20 cellular contexts compared by ENCODE assay signal in the genomic region with DNA sequence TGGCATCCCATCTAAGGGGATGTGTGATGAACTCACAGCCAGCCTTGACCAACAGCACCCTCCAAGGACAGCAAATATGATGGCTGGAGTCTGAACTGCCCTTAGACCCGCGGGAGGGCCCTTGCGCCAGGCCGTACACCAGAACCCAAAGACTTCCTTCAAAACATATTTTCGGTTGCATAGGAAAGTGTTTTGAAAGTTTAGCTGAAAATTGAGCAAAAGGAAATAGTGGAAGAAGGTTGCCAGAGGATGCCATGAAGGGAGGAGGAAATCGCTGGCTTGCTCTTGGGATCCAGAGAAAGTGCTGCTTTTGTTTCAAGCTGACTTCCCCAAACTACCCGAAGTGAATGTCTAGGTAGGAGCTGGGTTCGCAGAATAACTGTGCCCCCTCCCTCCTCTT.
DNase-seq lines count a peak whose midpoint lies in the region; ATAC-seq and TF ChIP-seq lines count a peak whose summit lies in the region.
"Had no signal": no experiment of that assay in that cellular context is flagged by ENCODE, and none has a peak within 500 bp of the region (broad histone marks: within the 10 kb centered on the region; RNA-seq: fewer than 3 reads in every experiment).

No MANE protein-coding gene starts in this region.

- no peaks in the 10 kb centered on the region for H3K79me2 ChIP-seq in neural progenitor cell (ENCODE audit: low read depth)
- H3K79me2 ChIP-seq: hepatocyte had no signal

- peak; percentile 47 for DNase-seq in SIG-M5 treated with dmso at 0.1 percent for 504 hours (lab: John Stamatoyannopoulos, UW; ENCODE audit: unreplicated experiment)
- no peak for DNase-seq in SIG-M5 (lab: John Stamatoyannopoulos, UW)
- DNase-seq in breast epithelium (ENCODE audit: low spot score in 2 of 2) = no peak
- DNase-seq in neural progenitor cell (ENCODE audit: low spot score) = no peak
- no peak for DNase-seq in upper lobe of right lung
- no peak for DNase-seq in DMS 273 (lab: John Stamatoyannopoulos, UW; ENCODE audit: unreplicated experiment)
- no peak for DNase-seq in activated CD8-positive, alpha-beta T cell treated with anti-CD3 and anti-CD28 coated beads, Interleukin-2, amount 10 ng/mL, durations not matched to agents 7 days and 5 days
- DNase-seq: activated CD4-positive, alpha-beta T cell treated with anti-CD3 and anti-CD28 coated beads, Interleukin-2, amount 50 U/mL, for 1 hour; activated gamma-delta T cell treated with Interleukin-2 at 50 U/mL for 16 hours; anterior cingulate cortex; cerebellar nuclear complex; kidney; midbrain; NCI-H1436 treated with DMSO at 0.1 percent for 48 hours; NCI-H774 had no signal

- ATAC-seq in upper lobe of right lung (peak; percentile 54), HG02588 (IDR thresholded peaks at IDR 0.05; ENCODE audit: unreplicated experiment) (no peak)
- ATAC-seq in activated CD8-positive, alpha-beta T cell treated with anti-CD3 and anti-CD28 coated beads, Interleukin-2, amount 10 ng/mL, durations not matched to agents 7 days and 5 days = no peak

- peaks cover 0 to 18% of the 10 kb centered on the region in 2 donors for H3K4me1 ChIP-seq in breast epithelium
- peaks cover 6% of the 10 kb centered on the region for H3K4me1 ChIP-seq in neural progenitor cell
- peaks cover 73% of the 10 kb centered on the region for H3K4me1 ChIP-seq in upper lobe of right lung
- H3K4me1 ChIP-seq: BLaER1, HAP-1 had no signal

- POLR2A ChIA-PET in activated CD8-positive, alpha-beta T cell treated with anti-CD3 and anti-CD28 coated beads, Interleukin-2, amount 10 ng/mL, durations not matched to agents 7 days and 5 days (lab: Charles Lee) = no interaction called here

- H3K27ac Mint-ChIP-seq in neural progenitor cell = peak overlapping the region; percentile 37
- H3K27ac Mint-ChIP-seq in activated CD8-positive, alpha-beta T cell treated with anti-CD3 and anti-CD28 coated beads, Interleukin-2, amount 10 ng/mL, durations not matched to agents 7 days and 5 days = no peak overlapping the region
- H3K27ac Mint-ChIP-seq: stimulated activated naive CD8-positive, alpha-beta T cell treated with anti-CD3 and anti-CD28 coated beads, Interleukin-15, Interleukin-2, amounts not matched to agents 100 ng/mL and 50 ng/mL, for 24 hours had no signal

- TF ChIP-seq CTCF in breast epithelium (IDR thresholded peaks at IDR 0.05) (no peak), neural progenitor cell (IDR thresholded peaks at IDR 0.05) (no peak), upper lobe of right lung (IDR thresholded peaks at IDR 0.05) (no peak)

- no peaks in the 10 kb centered on the region for H3K9me3 Mint-ChIP-seq in neural progenitor cell
- H3K9me3 Mint-ChIP-seq in activated CD8-positive, alpha-beta T cell treated with anti-CD3 and anti-CD28 coated beads, Interleukin-2, amount 10 ng/mL, durations not matched to agents 7 days and 5 days (ENCODE audit: insufficient read depth) = no peaks in the 10 kb centered on the region
- H3K9me3 Mint-ChIP-seq: stimulated activated naive CD8-positive, alpha-beta T cell treated with anti-CD3 and anti-CD28 coated beads, Interleukin-15, Interleukin-2, amounts not matched to agents 100 ng/mL and 50 ng/mL, for 24 hours had no signal

- no peak overlapping the region for H3K9ac ChIP-seq in neural progenitor cell
- H3K9ac ChIP-seq: BLaER1 had no signal

- no peaks in the 10 kb centered on the region for H4K20me1 ChIP-seq in neural progenitor cell (ENCODE audit: low read depth)
- H4K20me1 ChIP-seq: BLaER1 had no signal

- H3K36me3 ChIP-seq in breast epithelium (no peaks in the 10 kb centered on the region), neural progenitor cell (no peaks in the 10 kb centered on the region), upper lobe of right lung (no peaks in the 10 kb centered on the region)
- H3K36me3 ChIP-seq: BLaER1, HAP-1 had no signal

- H3K4me1 Mint-ChIP-seq in neural progenitor cell = peaks cover 44% of the 10 kb centered on the region
- no peaks in the 10 kb centered on the region for H3K4me1 Mint-ChIP-seq in activated CD8-positive, alpha-beta T cell treated with anti-CD3 and anti-CD28 coated beads, Interleukin-2, amount 10 ng/mL, durations not matched to agents 7 days and 5 days (ENCODE audit: low read depth)

- peaks cover 16% of the 10 kb centered on the region for H3K27me3 Mint-ChIP-seq in neural progenitor cell (ENCODE audit: insufficient read depth, low read depth)
- no peaks in the 10 kb centered on the region for H3K27me3 Mint-ChIP-seq in activated CD8-positive, alpha-beta T cell treated with anti-CD3 and anti-CD28 coated beads, Interleukin-2, amount 10 ng/mL, durations not matched to agents 7 days and 5 days (ENCODE audit: low read depth)

- no peak for TF ChIP-seq POLR2A in breast epithelium (IDR thresholded peaks at IDR 0.05)

- CTCF ChIA-PET in activated CD8-positive, alpha-beta T cell treated with anti-CD3 and anti-CD28 coated beads, Interleukin-2, amount 10 ng/mL, durations not matched to agents 7 days and 5 days (lab: Charles Lee) = interaction anchor here (0.6 to 1.1 kb wide), 3 partner anchors 46 to 397 kb away, joined by 3 to 6 read pairs (median 3); no protein-coding TSS in a partner anchor

- no peak overlapping the region for H2AFZ ChIP-seq in neural progenitor cell (replicated peaks)
- H2AFZ ChIP-seq: hepatocyte had no signal

- intact Hi-C loops in breast epithelium (cut with DNase I; ENCODE audit: low total_unique reads) (no loop called here), upper lobe of right lung (cut with DNase I) (no loop called here)

- no peak overlapping the region for H3K4me3 ChIP-seq in breast epithelium
- no peak overlapping the region for H3K4me3 ChIP-seq in neural progenitor cell
- H3K4me3 ChIP-seq in upper lobe of right lung = no peak overlapping the region
- H3K4me3 ChIP-seq: BLaER1, HAP-1, hepatocyte had no signal

- no peaks in the 10 kb centered on the region for H3K36me3 Mint-ChIP-seq in neural progenitor cell
- no peaks in the 10 kb centered on the region for H3K36me3 Mint-ChIP-seq in activated CD8-positive, alpha-beta T cell treated with anti-CD3 and anti-CD28 coated beads, Interleukin-2, amount 10 ng/mL, durations not matched to agents 7 days and 5 days (ENCODE audit: low read depth)

- H3K27me3 ChIP-seq in breast epithelium = no peaks in the 10 kb centered on the region
- H3K27me3 ChIP-seq in neural progenitor cell = no peaks in the 10 kb centered on the region
- H3K27me3 ChIP-seq in upper lobe of right lung = no peaks in the 10 kb centered on the region
- H3K27me3 ChIP-seq: BLaER1, hepatocyte had no signal

- peak overlapping the region; percentile 69 for H3K4me3 Mint-ChIP-seq in neural progenitor cell
- H3K4me3 Mint-ChIP-seq in activated CD8-positive, alpha-beta T cell treated with anti-CD3 and anti-CD28 coated beads, Interleukin-2, amount 10 ng/mL, durations not matched to agents 7 days and 5 days = no peak overlapping the region
- H3K4me3 Mint-ChIP-seq: stimulated activated naive CD8-positive, alpha-beta T cell treated with anti-CD3 and anti-CD28 coated beads, Interleukin-15, Interleukin-2, amounts not matched to agents 100 ng/mL and 50 ng/mL, for 24 hours had no signal

- H3K27ac ChIP-seq in breast epithelium (peak overlapping the region; percentile 45 to 85), neural progenitor cell (no peak overlapping the region), upper lobe of right lung (no peak overlapping the region)
- H3K27ac ChIP-seq: BLaER1, hepatocyte had no signal

- no peak overlapping the region for H3K4me2 ChIP-seq in neural progenitor cell
- H3K4me2 ChIP-seq: BLaER1, hepatocyte had no signal

- no peaks in the 10 kb centered on the region for H3F3A ChIP-seq in neural progenitor cell (ENCODE audit: low read depth)

- H3K9me3 ChIP-seq in breast epithelium = no peaks in the 10 kb centered on the region
- no peaks in the 10 kb centered on the region for H3K9me3 ChIP-seq in neural progenitor cell (ENCODE audit: low read depth)
- H3K9me3 ChIP-seq in upper lobe of right lung = no peaks in the 10 kb centered on the region
- H3K9me3 ChIP-seq: BLaER1, HAP-1 had no signal

Comparison
In these comparisons a context has a peak if more than half of its experiments do, and no peak if none do; other contexts are left out.
1. H3K27ac ChIP-seq: peak in breast epithelium (2 of 2); none in neural progenitor cell (single experiment) and upper lobe of right lung (single experiment).